32 cellular contexts compared by ENCODE assay signal in genomic region chr5:14630706-14631105, GRCh38.
"Had no signal": no experiment of that assay in that cellular context is flagged by ENCODE, and none has a peak within 500 bp of the region (broad histone marks: within the 10 kb centered on the region; RNA-seq: fewer than 3 reads in every experiment).

No MANE protein-coding gene starts in this region.

- H3K27ac ChIP-seq: ascending aorta, cardiac muscle cell, colonic mucosa, SJCRH30, SK-N-MC had no signal

- H3K4me3 ChIP-seq: ascending aorta, cardiac muscle cell, colonic mucosa, MG63, SJCRH30, SK-N-MC had no signal

- ATAC-seq: activated CD8-positive, alpha-beta T cell treated with anti-CD3 and anti-CD28 coated beads for 36 hours; activated T-cell treated with anti-CD3 and anti-CD28 coated beads, Interleukin-2, amount 50 U/mL, for 72 hours; activated T-helper 17 cell treated with anti-CD3 and anti-CD28 coated beads, Interleukin-2, amount 50 U/mL, for 72 hours had no signal

- H3K4me1 ChIP-seq: ascending aorta, colonic mucosa, SJCRH30 had no signal

- DNase-seq: activated CD4-positive, alpha-beta T cell treated with anti-CD3 and anti-CD28 coated beads, Interleukin-2, amount 10 ng/mL, durations not matched to agents 24 days and 14 days; activated CD4-positive, alpha-beta T cell treated with anti-CD3 and anti-CD28 coated beads, Interleukin-2, amount 50 U/mL, for 4 hours; activated CD8-positive, alpha-beta T cell treated with anti-CD3 and anti-CD28 coated beads for 36 hours; activated effector memory CD4-positive, alpha-beta T cell treated with anti-CD3 and anti-CD28 coated beads, Interleukin-2, amount 50 U/mL, for 16 hours; activated naive CD4-positive, alpha-beta T cell; activated naive CD4-positive, alpha-beta T cell treated with anti-CD3 and anti-CD28 coated beads, Interleukin-2, amount 50 U/mL, for 16 hours; activated naive CD8-positive, alpha-beta T cell treated with anti-CD3 and anti-CD28 coated beads for 36 hours; activated T-cell treated with anti-CD3 and anti-CD28 coated beads, Interleukin-2, amount 50 U/mL, for 1 hour; activated T-cell treated with anti-CD3 and anti-CD28 coated beads, Interleukin-2, amount 50 U/mL, for 72 hours; amygdala; colonic mucosa; Kasumi-1; KG1; MG63; NCI-H1048; NCI-H1105 treated with DMSO at 0.1 percent for 48 hours; NCI-H1436; NCI-H1694; NCI-H1930; NCI-H2081 treated with DMSO at 0.1 percent for 48 hours; NCI-H524; NCI-H69; NCI-H82; NK-92 treated with Interleukin-12 subunit alpha and Interleukin-12 subunit beta, amount 100 ng/mL, for 24 hours; SHP77; SJCRH30; T1000 had no signal

- FAIRE-seq: TTC549 had no signal

- H3K9me3 ChIP-seq: ascending aorta, colonic mucosa, MG63, SJCRH30 had no signal

- H3K36me3 ChIP-seq: ascending aorta, cardiac muscle cell, colonic mucosa, MG63, SJCRH30 had no signal

- H3K27me3 ChIP-seq: ascending aorta, cardiac muscle cell, colonic mucosa, SJCRH30 had no signal
